8 cellular contexts compared by ENCODE assay signal in genomic region chr15:52569244-52569585, GRCh38. TPM values are rescaled to one million over a fixed set of nuclear protein-coding genes. Genes with fewer than 3 reads are reported as not detected.
DNase-seq lines count a peak whose midpoint lies in the region; ATAC-seq and TF ChIP-seq lines count a peak whose summit lies in the region.

No MANE protein-coding gene starts in this region.

- no peak overlapping the region for H3K27ac ChIP-seq in HUES64 (ENCODE audit: low read depth, low read length)
- peak overlapping the region; percentile 98 for H3K27ac ChIP-seq in naive thymus-derived CD4-positive, alpha-beta T cell (ENCODE audit: low read depth, low read length)

- H3K9me3 Mint-ChIP-seq in chondrocyte (ENCODE audit: low read depth): peaks cover 6% of the 10 kb centered on the region
- peaks cover 0 to 7% (median 0%) of the 10 kb centered on the region in 11 donors for H3K9me3 Mint-ChIP-seq in naive thymus-derived CD4-positive, alpha-beta T cell

- peaks cover 9% of the 10 kb centered on the region for H3K4me1 ChIP-seq in HUES64 (ENCODE audit: insufficient read depth, low read length)
- peaks cover 13 to 21% of the 10 kb centered on the region in 2 donors for H3K4me1 ChIP-seq in naive thymus-derived CD4-positive, alpha-beta T cell (ENCODE audit: control insufficient read depth in 2 of 2, insufficient read depth in 2 of 2, low read length in 2 of 2)

- no peaks in the 10 kb centered on the region for H3K9me3 ChIP-seq in HUES64 (ENCODE audit: insufficient read depth, low read depth, low read length)
- H3K9me3 ChIP-seq in naive thymus-derived CD4-positive, alpha-beta T cell (ENCODE audit: control insufficient read depth in 2 of 3, low read length in 3 of 3): no peaks in the 10 kb centered on the region

- peak overlapping the region; percentile 87 for H3K4me3 Mint-ChIP-seq in chondrocyte (ENCODE audit: unreplicated experiment)
- peak overlapping the region; percentile 89 to 100 (median 96) for H3K4me3 Mint-ChIP-seq in naive thymus-derived CD4-positive, alpha-beta T cell

- DNase-seq in AG09309 (ENCODE audit: low read depth): no peak
- no peak for DNase-seq in chondrocyte (ENCODE audit: low spot score)
- no peak for DNase-seq in naive thymus-derived CD4-positive, alpha-beta T cell
- DNase-seq in C1 segment of cervical spinal cord (lab: John Stamatoyannopoulos, UW): no peak
- DNase-seq in putamen (ENCODE audit: low spot score): no peak
- no peak for DNase-seq in NCI-H2081 treated with DMSO at 0.1 percent for 48 hours (lab: John Stamatoyannopoulos, UW)
- DNase-seq in activated CD8-positive, alpha-beta memory T cell treated with anti-CD3 and anti-CD28 coated beads, Interleukin-2, amount 50 U/mL, for 4 hours: no peak

- CTCF ChIA-PET in naive thymus-derived CD4-positive, alpha-beta T cell (lab: Charles Lee): no interaction called here

- no peak for ATAC-seq in naive thymus-derived CD4-positive, alpha-beta T cell

- 39% methylated on average over 10 of the region's 10 CpGs for WGBS in HUES64

- TF ChIP-seq CTCF in AG09309 (IDR thresholded peaks at IDR 0.05; ENCODE audit: control insufficient read depth, insufficient read depth, low read depth, low read length, missing control alignments) (no peak), chondrocyte (IDR thresholded peaks at IDR 0.05) (no peak)

- H3K4me3 ChIP-seq in AG09309 (ENCODE audit: control insufficient read depth, low read depth, low read length) (peak overlapping the region; percentile 81), HUES64 (ENCODE audit: low read length) (peak overlapping the region; percentile 95)
- peak overlapping the region; percentile 75 for H3K4me3 ChIP-seq in naive thymus-derived CD4-positive, alpha-beta T cell (ENCODE audit: low read length)

- no peak overlapping the region for H3K9ac ChIP-seq in HUES64 (ENCODE audit: low read depth, low read length)

- H3K27me3 ChIP-seq in HUES64 (ENCODE audit: insufficient read depth, low read length): no peaks in the 10 kb centered on the region
- H3K27me3 ChIP-seq in naive thymus-derived CD4-positive, alpha-beta T cell (ENCODE audit: control insufficient read depth in 2 of 2, insufficient read depth in 2 of 2, low read length in 2 of 2): no peaks in the 10 kb centered on the region

- H3K27ac Mint-ChIP-seq in chondrocyte (ENCODE audit: unreplicated experiment): peak overlapping the region; percentile 100
- peak overlapping the region; percentile 95 to 100 (median 100) for H3K27ac Mint-ChIP-seq in naive thymus-derived CD4-positive, alpha-beta T cell

- no peaks in the 10 kb centered on the region for H3K27me3 Mint-ChIP-seq in chondrocyte (ENCODE audit: low read depth)
- H3K27me3 Mint-ChIP-seq in naive thymus-derived CD4-positive, alpha-beta T cell: peaks cover 0 to 6% (median 0%) of the 10 kb centered on the region in 5 donors

- no peaks in the 10 kb centered on the region for H3K36me3 ChIP-seq in HUES64 (ENCODE audit: insufficient read depth, low read length)
- no peaks in the 10 kb centered on the region for H3K36me3 ChIP-seq in naive thymus-derived CD4-positive, alpha-beta T cell (ENCODE audit: control insufficient read depth in 2 of 3, insufficient read depth in 3 of 3, low read length in 3 of 3)

- H3K4me1 Mint-ChIP-seq in chondrocyte (ENCODE audit: low read depth): peaks cover 33% of the 10 kb centered on the region
- H3K4me1 Mint-ChIP-seq in naive thymus-derived CD4-positive, alpha-beta T cell: peaks cover 24 to 41% (median 37%) of the 10 kb centered on the region in 7 donors

- H3K36me3 Mint-ChIP-seq in chondrocyte (ENCODE audit: low read depth): peaks cover 2% of the 10 kb centered on the region
- peaks cover 0 to 19% (median 0%) of the 10 kb centered on the region in 5 donors for H3K36me3 Mint-ChIP-seq in naive thymus-derived CD4-positive, alpha-beta T cell

- POLR2A ChIA-PET in naive thymus-derived CD4-positive, alpha-beta T cell (lab: Charles Lee): interaction anchor here (0.6 to 1.3 kb wide), 2 partner anchors 15 to 23 kb away, joined by 3 read pairs; no protein-coding TSS in a partner anchor

- intact Hi-C loops in naive thymus-derived CD4-positive, alpha-beta T cell (cut with micrococcal nuclease): loop anchor here (1.0 to 10.0 kb wide), 11 partner anchors 11 to 394 kb away; partner anchors contain the start of gene ATOSA (in 2 of the 2)

RNA-seq across cellular contexts. Expression of gene ARPP19, which starts 0.4 kb away (rescaled TPM):
- polyA plus RNA-seq in HUES64 (2013, experiment 1 of 2): 117 TPM
- polyA plus RNA-seq in HUES64 (2013, experiment 2 of 2): 132 TPM
- total RNA-seq in chondrocyte: 160 to 179 TPM (median 166 TPM) in 3 replicates
- total RNA-seq in naive thymus-derived CD4-positive, alpha-beta T cell: 100 to 1,000 TPM in 4 of 5 experiments, 10 to 100 TPM in 1; 94.9 to 148 (median 122) TPM
- polyA plus RNA-seq in naive thymus-derived CD4-positive, alpha-beta T cell: 10 to 100 TPM; 30.4 to 46.9 TPM

RNA-seq across cellular contexts. Expression of gene MYO5A, which starts 40.5 kb away (rescaled TPM):
- 9.6 TPM for polyA plus RNA-seq in HUES64 (2013, experiment 1 of 2)
- polyA plus RNA-seq in HUES64 (2013, experiment 2 of 2): 7.7 TPM
- total RNA-seq in chondrocyte: 40.9 to 44.7 TPM (median 41.0 TPM) in 3 replicates
- total RNA-seq in naive thymus-derived CD4-positive, alpha-beta T cell: 10 to 100 TPM; 19.8 to 39.6 (median 23.3) TPM
- 1 to 10 TPM; 4.2 to 5.7 TPM for polyA plus RNA-seq in naive thymus-derived CD4-positive, alpha-beta T cell
